1 cellular context compared by ENCODE assay signal in the genomic region with DNA sequence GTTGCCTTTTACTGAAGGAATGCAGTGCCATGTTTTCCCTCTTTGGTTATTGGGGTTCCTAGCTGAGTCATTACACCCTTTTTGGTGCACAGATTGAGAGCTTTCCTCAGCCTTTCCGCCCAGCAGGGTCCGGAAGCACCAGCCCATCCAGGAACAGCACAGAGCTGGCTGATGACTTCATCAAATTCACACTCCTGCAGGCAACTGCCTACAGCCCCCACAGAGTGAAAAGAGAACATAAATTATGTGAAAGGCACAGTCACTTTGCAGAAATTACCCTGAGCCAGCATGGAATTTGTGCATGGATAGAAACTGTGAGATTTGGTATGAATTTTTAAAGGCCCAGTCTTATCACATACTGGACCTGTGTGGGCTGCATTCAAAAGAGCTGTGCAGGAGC.
A peak's percentile ranks its signal among the peaks of the same experiment; 100 is the strongest.
TF ChIP-seq lines count a peak whose summit lies in the region.

No MANE protein-coding gene starts in this region.

TF ChIP-seq in HEK293, 187 proteins besides CTCF, POLR2A, EP300 and RAD21 (continued from another document):
- TF ChIP-seq, protein P1, sequence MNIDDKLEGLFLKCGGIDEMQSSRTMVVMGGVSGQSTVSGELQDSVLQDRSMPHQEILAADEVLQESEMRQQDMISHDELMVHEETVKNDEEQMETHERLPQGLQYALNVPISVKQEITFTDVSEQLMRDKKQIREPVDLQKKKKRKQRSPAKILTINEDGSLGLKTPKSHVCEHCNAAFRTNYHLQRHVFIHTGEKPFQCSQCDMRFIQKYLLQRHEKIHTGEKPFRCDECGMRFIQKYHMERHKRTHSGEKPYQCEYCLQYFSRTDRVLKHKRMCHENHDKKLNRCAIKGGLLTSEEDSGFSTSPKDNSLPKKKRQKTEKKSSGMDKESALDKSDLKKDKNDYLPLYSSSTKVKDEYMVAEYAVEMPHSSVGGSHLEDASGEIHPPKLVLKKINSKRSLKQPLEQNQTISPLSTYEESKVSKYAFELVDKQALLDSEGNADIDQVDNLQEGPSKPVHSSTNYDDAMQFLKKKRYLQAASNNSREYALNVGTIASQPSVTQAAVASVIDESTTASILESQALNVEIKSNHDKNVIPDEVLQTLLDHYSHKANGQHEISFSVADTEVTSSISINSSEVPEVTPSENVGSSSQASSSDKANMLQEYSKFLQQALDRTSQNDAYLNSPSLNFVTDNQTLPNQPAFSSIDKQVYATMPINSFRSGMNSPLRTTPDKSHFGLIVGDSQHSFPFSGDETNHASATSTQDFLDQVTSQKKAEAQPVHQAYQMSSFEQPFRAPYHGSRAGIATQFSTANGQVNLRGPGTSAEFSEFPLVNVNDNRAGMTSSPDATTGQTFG (tag by site-specific recombination; IDR thresholded peaks at IDR 0.05; ENCODE audit: borderline replicate concordance): no peak
- TF ChIP-seq ZNF335 (tag by site-specific recombination; conservative IDR thresholded peaks at IDR 0.05) (0 out of 2 replicates have a peak, but pooled peaks have one; percentile 20), ZFP3 (tag by site-specific recombination; IDR thresholded peaks at IDR 0.05; ENCODE audit: low read depth) (no peak), ZNF600 (tag by site-specific recombination; IDR thresholded peaks at IDR 0.05) (peak; percentile 56; the same call in 1 of the 2 replicates), ZFHX2 (tag by site-specific recombination; conservative IDR thresholded peaks at IDR 0.05) (0 out of 2 replicates have a peak, but pooled peaks have one; percentile 31), SP3 (tag by site-specific recombination; IDR thresholded peaks at IDR 0.05) (no peak), GLIS1 (tag by site-specific recombination; IDR thresholded peaks at IDR 0.05) (peak; percentile 75; the same call in 1 of the 2 replicates), ZNF548 (tag by site-specific recombination; IDR thresholded peaks at IDR 0.05) (no peak), ZNF776 (tag by site-specific recombination; IDR thresholded peaks at IDR 0.05; ENCODE audit: borderline replicate concordance) (no peak), ZNF660 (tag by site-specific recombination; IDR thresholded peaks at IDR 0.05) (peak; percentile 73), GLI2 (tag by site-specific recombination; IDR thresholded peaks at IDR 0.05; ENCODE audit: borderline replicate concordance, low read depth) (no peak), ZNF629 (tag by site-specific recombination; IDR thresholded peaks at IDR 0.05) (peak; percentile 32; the same call in 1 of the 2 replicates), ZNF391 (tag by site-specific recombination; IDR thresholded peaks at IDR 0.05; ENCODE audit: borderline replicate concordance, low read depth) (no peak), SP2 (tag by site-specific recombination; IDR thresholded peaks at IDR 0.05) (no peak), EGR2 (tag by site-specific recombination; IDR thresholded peaks at IDR 0.05; ENCODE audit: low read depth) (no peak), ZIC2 (tag by site-specific recombination; IDR thresholded peaks at IDR 0.05) (peak; percentile 77), ZNF777 (tag by site-specific recombination; IDR thresholded peaks at IDR 0.05; ENCODE audit: borderline replicate concordance) (no peak), ZBTB21 (tag by site-specific recombination; IDR thresholded peaks at IDR 0.05) (peak; percentile 42; the same call in 1 of the 2 replicates)
- TF ChIP-seq, protein P2, sequence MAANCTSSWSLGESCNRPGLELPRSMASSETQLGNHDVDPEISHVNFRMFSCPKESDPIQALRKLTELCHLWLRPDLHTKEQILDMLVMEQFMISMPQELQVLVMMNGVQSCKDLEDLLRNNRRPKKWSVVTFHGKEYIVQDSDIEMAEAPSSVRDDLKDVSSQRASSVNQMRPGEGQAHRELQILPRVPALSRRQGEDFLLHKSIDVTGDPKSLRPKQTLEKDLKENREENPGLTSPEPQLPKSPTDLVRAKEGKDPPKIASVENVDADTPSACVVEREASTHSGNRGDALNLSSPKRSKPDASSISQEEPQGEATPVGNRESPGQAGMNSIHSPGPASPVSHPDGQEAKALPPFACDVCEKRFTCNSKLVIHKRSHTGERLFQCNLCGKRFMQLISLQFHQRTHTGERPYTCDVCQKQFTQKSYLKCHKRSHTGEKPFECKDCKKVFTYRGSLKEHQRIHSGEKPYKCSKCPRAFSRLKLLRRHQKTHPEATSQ (tag by site-specific recombination; IDR thresholded peaks at IDR 0.05): no peak
- TF ChIP-seq, protein P3, sequence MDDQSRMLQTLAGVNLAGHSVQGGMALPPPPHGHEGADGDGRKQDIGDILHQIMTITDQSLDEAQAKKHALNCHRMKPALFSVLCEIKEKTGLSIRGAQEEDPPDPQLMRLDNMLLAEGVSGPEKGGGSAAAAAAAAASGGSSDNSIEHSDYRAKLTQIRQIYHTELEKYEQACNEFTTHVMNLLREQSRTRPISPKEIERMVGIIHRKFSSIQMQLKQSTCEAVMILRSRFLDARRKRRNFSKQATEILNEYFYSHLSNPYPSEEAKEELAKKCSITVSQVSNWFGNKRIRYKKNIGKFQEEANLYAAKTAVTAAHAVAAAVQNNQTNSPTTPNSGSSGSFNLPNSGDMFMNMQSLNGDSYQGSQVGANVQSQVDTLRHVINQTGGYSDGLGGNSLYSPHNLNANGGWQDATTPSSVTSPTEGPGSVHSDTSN (CRISPR knock-in tag; IDR thresholded peaks at IDR 0.05): no peak
- TF ChIP-seq, protein P4, sequence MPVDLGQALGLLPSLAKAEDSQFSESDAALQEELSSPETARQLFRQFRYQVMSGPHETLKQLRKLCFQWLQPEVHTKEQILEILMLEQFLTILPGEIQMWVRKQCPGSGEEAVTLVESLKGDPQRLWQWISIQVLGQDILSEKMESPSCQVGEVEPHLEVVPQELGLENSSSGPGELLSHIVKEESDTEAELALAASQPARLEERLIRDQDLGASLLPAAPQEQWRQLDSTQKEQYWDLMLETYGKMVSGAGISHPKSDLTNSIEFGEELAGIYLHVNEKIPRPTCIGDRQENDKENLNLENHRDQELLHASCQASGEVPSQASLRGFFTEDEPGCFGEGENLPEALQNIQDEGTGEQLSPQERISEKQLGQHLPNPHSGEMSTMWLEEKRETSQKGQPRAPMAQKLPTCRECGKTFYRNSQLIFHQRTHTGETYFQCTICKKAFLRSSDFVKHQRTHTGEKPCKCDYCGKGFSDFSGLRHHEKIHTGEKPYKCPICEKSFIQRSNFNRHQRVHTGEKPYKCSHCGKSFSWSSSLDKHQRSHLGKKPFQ (tag by site-specific recombination; IDR thresholded peaks at IDR 0.05): peak; percentile 49; the same call in 1 of the 2 replicates
